ENCODE assay signal across 22 cellular contexts in genomic region chr3:38129058-38129457, GRCh38. TPM values are rescaled to one million over a fixed set of nuclear protein-coding genes. Genes with fewer than 3 reads are reported as not detected.
DNase-seq lines count a peak whose midpoint lies in the region; ATAC-seq and TF ChIP-seq lines count a peak whose summit lies in the region.
"Had no signal": no experiment of that assay in that cellular context is flagged by ENCODE, and none has a peak within 500 bp of the region (broad histone marks: within the 10 kb centered on the region; RNA-seq: fewer than 3 reads in every experiment).

No MANE protein-coding gene starts in this region.

- peaks cover 97% of the 10 kb centered on the region for H3K36me3 Mint-ChIP-seq in activated T-cell treated with anti-CD3 and anti-CD28 coated beads, Interleukin-2, amount 50 U/mL, for 24 hours (ENCODE audit: low read depth)

- H3K4me1 Mint-ChIP-seq in activated T-cell treated with anti-CD3 and anti-CD28 coated beads, Interleukin-2, amount 50 U/mL, for 24 hours (ENCODE audit: low read depth) = peaks cover 30% of the 10 kb centered on the region
- H3K4me1 Mint-ChIP-seq: activated naive CD8-positive, alpha-beta T cell treated with anti-CD3 and anti-CD28 coated beads, Interleukin-2, amount 50 U/mL, for 24 hours; endodermal cell had no signal

- no peak overlapping the region for H3K4me3 Mint-ChIP-seq in activated T-cell treated with anti-CD3 and anti-CD28 coated beads, Interleukin-2, amount 50 U/mL, for 24 hours
- H3K4me3 Mint-ChIP-seq: activated CD8-positive, alpha-beta T cell treated with anti-CD3 and anti-CD28 coated beads for 36 hours; activated naive CD8-positive, alpha-beta T cell treated with anti-CD3 and anti-CD28 coated beads, Interleukin-2, amount 50 U/mL, for 24 hours; B cell; endodermal cell; nephron had no signal

- 96 to 97% methylated on average over 5 of the region's 5 CpGs for WGBS in upper lobe of left lung, 2 donors

- TF ChIP-seq POLR2A in upper lobe of left lung (IDR thresholded peaks at IDR 0.05) = no peak

- H3K9me3 Mint-ChIP-seq in activated T-cell treated with anti-CD3 and anti-CD28 coated beads, Interleukin-2, amount 50 U/mL, for 24 hours = no peaks in the 10 kb centered on the region
- H3K9me3 Mint-ChIP-seq: activated CD8-positive, alpha-beta T cell treated with anti-CD3 and anti-CD28 coated beads for 36 hours; activated naive CD8-positive, alpha-beta T cell treated with anti-CD3 and anti-CD28 coated beads, Interleukin-2, amount 50 U/mL, for 24 hours; activated T-helper 2 cell treated with anti-CD3 and anti-CD28 coated beads, Interferon-gamma antibody, Interleukin-2, Interleukin-4, amounts not matched to agents 10 μg/mL and 5 μg/mL and 100 μg/mL, durations not matched to agents 14 hours and 24 hours and 36 hours; brain; endodermal cell; nephron had no signal

- H3K27ac Mint-ChIP-seq in activated T-cell treated with anti-CD3 and anti-CD28 coated beads, Interleukin-2, amount 50 U/mL, for 24 hours = peak overlapping the region; percentile 68
- H3K27ac Mint-ChIP-seq: activated CD8-positive, alpha-beta T cell treated with anti-CD3 and anti-CD28 coated beads for 36 hours; activated naive CD8-positive, alpha-beta T cell treated with anti-CD3 and anti-CD28 coated beads, Interleukin-2, amount 50 U/mL, for 24 hours; activated T-helper 2 cell treated with anti-CD3 and anti-CD28 coated beads, Interferon-gamma antibody, Interleukin-2, Interleukin-4, amounts not matched to agents 10 μg/mL and 5 μg/mL and 100 μg/mL, durations not matched to agents 14 hours and 24 hours and 36 hours; B cell; brain; endodermal cell; nephron had no signal

- H3K27me3 Mint-ChIP-seq in activated T-cell treated with anti-CD3 and anti-CD28 coated beads, Interleukin-2, amount 50 U/mL, for 24 hours = no peaks in the 10 kb centered on the region
- H3K27me3 Mint-ChIP-seq: activated CD8-positive, alpha-beta T cell treated with anti-CD3 and anti-CD28 coated beads for 36 hours; activated naive CD8-positive, alpha-beta T cell treated with anti-CD3 and anti-CD28 coated beads, Interleukin-2, amount 50 U/mL, for 24 hours; B cell; brain had no signal

- H3K36me3 ChIP-seq in upper lobe of left lung = peaks cover 26 to 97% (median 90%) of the 10 kb centered on the region in 4 donors

- no peak for DNase-seq in activated T-cell treated with anti-CD3 and anti-CD28 coated beads, Interleukin-2, amount 50 U/mL, for 24 hours
- no peak for DNase-seq in activated T-cell treated with anti-CD3 and anti-CD28 coated beads for 4 hours
- DNase-seq in left ventricle myocardium superior = peak; percentile 53
- peak; percentile 9 for DNase-seq in omental fat pad (ENCODE audit: low spot score)
- DNase-seq in upper lobe of left lung = no peak
- no peak for DNase-seq in GM13977 (ENCODE audit: low spot score)
- DNase-seq: activated CD8-positive, alpha-beta T cell treated with anti-CD3 and anti-CD28 coated beads for 36 hours; Caco-2; endodermal cell; esophagus squamous epithelium; GOT3; kidney glomerular epithelial cell; NCI-H1092; NCI-H187 treated with DMSO at 0.1 percent for 48 hours had no signal

- ATAC-seq in left ventricle myocardium superior (peak; percentile 63), omental fat pad (ENCODE audit: low FRiP score) (no peak), upper lobe of left lung (ENCODE audit: low FRiP score in 2 of 2) (no peak), GM21447 (IDR thresholded peaks at IDR 0.05; ENCODE audit: unreplicated experiment) (no peak), HG03521 (IDR thresholded peaks at IDR 0.05; ENCODE audit: unreplicated experiment) (no peak)
- ATAC-seq: activated CD8-positive, alpha-beta T cell treated with anti-CD3 and anti-CD28 coated beads for 36 hours; activated naive CD8-positive, alpha-beta T cell treated with anti-CD3 and anti-CD28 coated beads, Interleukin-2, amount 50 U/mL, for 24 hours; gastroesophageal sphincter had no signal

- in situ Hi-C loops in GM13977 (cut with MboI; ENCODE audit: low pct_unique_long_range_greater_than_20kb, low sequenced_read_pairs, unreplicated experiment) = loop anchor here (10.0 kb wide), 1 partner anchor 356 kb away; no protein-coding TSS in a partner anchor

- H3K27ac ChIP-seq in upper lobe of left lung = peak overlapping the region in 3 of 4 donors; percentile 3 to 72 (median 46)
- H3K27ac ChIP-seq: esophagus squamous epithelium, gastroesophageal sphincter had no signal

- peaks cover 8 to 45% (median 36%) of the 10 kb centered on the region in 4 donors for H3K4me1 ChIP-seq in upper lobe of left lung

- H3K9me3 ChIP-seq in upper lobe of left lung = no peaks in the 10 kb centered on the region
- H3K9me3 ChIP-seq: Caco-2, esophagus squamous epithelium, gastroesophageal sphincter had no signal

- H3K27me3 ChIP-seq in upper lobe of left lung = no peaks in the 10 kb centered on the region
- H3K27me3 ChIP-seq: esophagus squamous epithelium, gastroesophageal sphincter had no signal

- H3K4me3 ChIP-seq in upper lobe of left lung = no peak overlapping the region
- H3K4me3 ChIP-seq: esophagus squamous epithelium, gastroesophageal sphincter had no signal

- TF ChIP-seq CTCF in omental fat pad (IDR thresholded peaks at IDR 0.05) = no peak
- TF ChIP-seq CTCF in upper lobe of left lung (IDR thresholded peaks at IDR 0.05) = no peak
- no peak for TF ChIP-seq CTCF in GM13977 (IDR thresholded peaks at IDR 0.05; ENCODE audit: extremely low read depth, insufficient read depth, missing control alignments)

- intact Hi-C loops in left ventricle myocardium superior (cut with micrococcal nuclease) = no loop called here

- TF ChIP-seq EP300 in upper lobe of left lung (IDR thresholded peaks at IDR 0.05) = no peak

RNA-seq across cellular contexts. Expression of gene ACAA1, which starts 7.9 kb away (rescaled TPM):
- total RNA-seq in left ventricle myocardium superior (107 TPM), omental fat pad (10 to 100 TPM; 48.1 to 69.5 (median 62.5) TPM), upper lobe of left lung (100 to 1,000 TPM in 4 of 6 donors, 10 to 100 TPM in 2; 67.1 to 170 (median 116) TPM)

RNA-seq across cellular contexts. Expression of gene MYD88, which starts 9.4 kb away (rescaled TPM):
- total RNA-seq in left ventricle myocardium superior (7.5 TPM), omental fat pad (10 to 100 TPM; 37.6 to 78.0 (median 53.6) TPM), upper lobe of left lung (100 to 1,000 TPM in 2 of 6 donors, 10 to 100 TPM in 4; 38.1 to 116 (median 83.3) TPM)

RNA-seq across cellular contexts. Expression of gene OXSR1, which starts 36.3 kb away (rescaled TPM):
- total RNA-seq in left ventricle myocardium superior = 22.4 TPM
- total RNA-seq in omental fat pad = 10 to 100 TPM; 29.8 to 51.7 (median 45.5) TPM
- 10 to 100 TPM; 26.6 to 43.7 (median 31.6) TPM for total RNA-seq in upper lobe of left lung

Comparison
In these comparisons a context has a peak if more than half of its experiments do, and no peak if none do; other contexts are left out.
1. DNase-seq: peak in left ventricle myocardium superior (single experiment) and omental fat pad (single experiment); none in activated T-cell treated with anti-CD3 and anti-CD28 coated beads, Interleukin-2, amount 50 U/mL, for 24 hours (single experiment), activated T-cell treated with anti-CD3 and anti-CD28 coated beads for 4 hours (single experiment), upper lobe of left lung (0 of 2) and GM13977 (single experiment).